In genomic region chr6:43013020-43013842, GRCh38 we compare ENCODE assay signal across 8 cellular contexts. TPM values are rescaled to one million over a fixed set of nuclear protein-coding genes. Genes with fewer than 3 reads are reported as not detected.
DNase-seq lines count a peak whose midpoint lies in the region; ATAC-seq and TF ChIP-seq lines count a peak whose summit lies in the region.

No MANE protein-coding gene starts in this region.

- peaks cover 73% of the 10 kb centered on the region for H3K36me3 ChIP-seq in SJSA1

- DNase-seq in NCI-H1105 treated with DMSO at 0.1 percent for 48 hours (lab: John Stamatoyannopoulos, UW) (peak; percentile 54), NCI-H1105 (lab: John Stamatoyannopoulos, UW) (no peak), SJSA1 (ENCODE audit: low read depth in 1 of 2, low spot score in 2 of 2) (peak in 1 of 2 experiments; percentile 26), epithelial cell of proximal tubule (ENCODE audit: low read depth) (no peak), neural crest cell (ENCODE audit: low read depth, low spot score) (no peak), NCI-H446 treated with DMSO at 0.1 percent for 48 hours (lab: John Stamatoyannopoulos, UW) (no peak)

- ATAC-seq in HG02870 (IDR thresholded peaks at IDR 0.05; ENCODE audit: unreplicated experiment) (peak; percentile 5), GM18519 (IDR thresholded peaks at IDR 0.05; ENCODE audit: low FRiP score, unreplicated experiment) (no peak)

- no peaks in the 10 kb centered on the region for H3K9me3 Mint-ChIP-seq in neural crest cell

- H3K4me1 ChIP-seq in SJSA1 (replicated peaks): peaks cover 7% of the 10 kb centered on the region; the same call in 1 of the 2 replicates

- H3K27ac Mint-ChIP-seq in neural crest cell (ENCODE audit: unreplicated experiment): peak overlapping the region; percentile 87

- no peaks in the 10 kb centered on the region for H3K27me3 Mint-ChIP-seq in neural crest cell (ENCODE audit: low read depth)

- H3K4me1 Mint-ChIP-seq in neural crest cell: peaks cover 30% of the 10 kb centered on the region

- H3K9me3 ChIP-seq in SJSA1 (replicated peaks): no peaks in the 10 kb centered on the region

- H3K27me3 ChIP-seq in SJSA1 (replicated peaks): no peaks in the 10 kb centered on the region

- H3K4me3 Mint-ChIP-seq in neural crest cell: peak overlapping the region; percentile 97

- peak overlapping the region; percentile 59 for H3K4me3 ChIP-seq in SJSA1
- peak overlapping the region; percentile 80 for H3K4me3 ChIP-seq in epithelial cell of proximal tubule (ENCODE audit: low read depth, low read length)

- no peak for TF ChIP-seq CTCF in epithelial cell of proximal tubule (conservative IDR thresholded peaks at IDR 0.05; ENCODE audit: low read depth, low read length)
- TF ChIP-seq CTCF in neural crest cell (conservative IDR thresholded peaks at IDR 0.05): no peak

- H3K36me3 Mint-ChIP-seq in neural crest cell (ENCODE audit: low read depth): no peaks in the 10 kb centered on the region

- H3K27ac ChIP-seq in SJSA1: peak overlapping the region; percentile 22; the same call in 1 of the 2 replicates

RNA-seq across cellular contexts. Expression of gene MEA1, which starts 0.5 kb away (rescaled TPM):
- 118 and 134 TPM in 2 replicates for total RNA-seq in SJSA1 (2014; rRNA removed; shearing (Covaris generic))
- total RNA-seq in epithelial cell of proximal tubule: 108 and 122 TPM in 2 replicates
- total RNA-seq in neural crest cell: 94.7 and 102 TPM in 2 replicates

RNA-seq across cellular contexts. Expression of gene KLHDC3, which starts 0.8 kb away (rescaled TPM):
- total RNA-seq in SJSA1 (2014; rRNA removed; shearing (Covaris generic)): 109 and 118 TPM in 2 replicates
- total RNA-seq in epithelial cell of proximal tubule (70.8 and 109 TPM in 2 replicates), neural crest cell (105 and 109 TPM in 2 replicates)

RNA-seq across cellular contexts. Expression of gene RRP36, which starts 8.2 kb away (rescaled TPM):
- 143 and 184 TPM in 2 replicates for total RNA-seq in SJSA1 (2014; rRNA removed; shearing (Covaris generic))
- total RNA-seq in epithelial cell of proximal tubule (71.2 and 163 TPM in 2 replicates), neural crest cell (89.1 and 93.4 TPM in 2 replicates)

RNA-seq across cellular contexts. Expression of gene PPP2R5D, which starts 28.9 kb away (rescaled TPM):
- total RNA-seq in SJSA1 (2014; rRNA removed; shearing (Covaris generic)): 63.4 and 78.4 TPM in 2 replicates
- total RNA-seq in epithelial cell of proximal tubule (66.4 and 94.2 TPM in 2 replicates), neural crest cell (67.5 and 67.6 TPM in 2 replicates)

RNA-seq across cellular contexts. Expression of gene PEX6, which starts 34.2 kb away (rescaled TPM):
- 25.1 and 30.0 TPM in 2 replicates for total RNA-seq in SJSA1 (2014; rRNA removed; shearing (Covaris generic))
- total RNA-seq in epithelial cell of proximal tubule (19.5 and 22.4 TPM in 2 replicates), neural crest cell (21.7 and 22.5 TPM in 2 replicates)
